ENCODE assay signal across 29 cellular contexts in genomic region chr10:73897693-73898092, GRCh38. TPM values are rescaled to one million over a fixed set of nuclear protein-coding genes. Genes with fewer than 3 reads are reported as not detected.
"Had no signal": no experiment of that assay in that cellular context is flagged by ENCODE, and none has a peak within 500 bp of the region (broad histone marks: within the 10 kb centered on the region; RNA-seq: fewer than 3 reads in every experiment).

No MANE protein-coding gene starts in this region.

- H3K36me3 ChIP-seq: adrenal gland, ascending aorta, cardiac muscle cell had no signal

- H3K27ac ChIP-seq: adrenal gland, ascending aorta, cardiac muscle cell, VCaP had no signal

- H3K9me3 ChIP-seq: adrenal gland, ascending aorta had no signal

- H3K4me3 ChIP-seq: adrenal gland, ascending aorta, cardiac muscle cell had no signal

- DNase-seq: activated B cell treated with CpG ODN at 0.5 μM for 24 hours; activated CD4-positive, alpha-beta memory T cell treated with anti-CD3 and anti-CD28 coated beads for 36 hours; activated CD4-positive, alpha-beta T cell treated with anti-CD3 and anti-CD28 coated beads for 4 hours; activated CD4-positive, alpha-beta T cell treated with anti-CD3 and anti-CD28 coated beads, Interleukin-2, amount 10 ng/mL, durations not matched to agents 24 days and 14 days; activated CD4-positive, alpha-beta T cell treated with anti-CD3 and anti-CD28 coated beads, Interleukin-2, amount 50 U/mL, for 1 hour; activated CD4-positive, alpha-beta T cell treated with anti-CD3 and anti-CD28 coated beads, Interleukin-2, amount 50 U/mL, for 4 hours; activated CD4-positive, CD25-positive, alpha-beta regulatory T cell treated with anti-CD3 and anti-CD28 coated beads, Interleukin-2, amount 50 U/mL, for 72 hours; activated CD8-positive, alpha-beta memory T cell treated with anti-CD3 and anti-CD28 coated beads, Interleukin-2, amount 50 U/mL, for 4 hours; activated CD8-positive, alpha-beta T cell treated with anti-CD3 and anti-CD28 coated beads for 36 hours; activated effector memory CD4-positive, alpha-beta T cell treated with anti-CD3 and anti-CD28 coated beads, Interleukin-2, amount 50 U/mL, for 16 hours; activated gamma-delta T cell treated with Interleukin-2 at 50 U/mL for 16 hours; activated naive CD4-positive, alpha-beta T cell; activated naive CD4-positive, alpha-beta T cell treated with anti-CD3 and anti-CD28 coated beads for 36 hours; activated naive CD4-positive, alpha-beta T cell treated with anti-CD3 and anti-CD28 coated beads, Interleukin-2, amount 50 U/mL, for 16 hours; activated naive CD8-positive, alpha-beta T cell treated with anti-CD3 and anti-CD28 coated beads for 36 hours; activated T-cell treated with anti-CD3 and anti-CD28 coated beads for 4 hours; activated T-cell treated with anti-CD3 and anti-CD28 coated beads, Interleukin-2, amount 50 U/mL, for 1 hour; activated T-cell treated with anti-CD3 and anti-CD28 coated beads, Interleukin-2, amount 50 U/mL, for 4 hours; activated T-cell treated with anti-CD3 and anti-CD28 coated beads, Interleukin-2, amount 50 U/mL, for 72 hours; adrenal gland; amygdala; anterior cingulate cortex; caudate nucleus; cerebellar nuclear complex; T-helper 2 cell; T-helper 9 cell had no signal

- H3K27me3 ChIP-seq: adrenal gland, ascending aorta had no signal

- H3K4me1 ChIP-seq: adrenal gland had no signal

RNA-seq across cellular contexts. Expression of gene PLAU, which starts 13.2 kb away (rescaled TPM):
- total RNA-seq: activated B cell treated with CpG ODN at 0.5 μM for 24 hours had no signal
